Comparison of ENCODE assay signal across 7 cellular contexts in genomic region chr12:89245090-89245489, GRCh38.
DNase-seq lines count a peak whose midpoint lies in the region; ATAC-seq lines count a peak whose summit lies in the region.

No MANE protein-coding gene starts in this region.

- ATAC-seq in HG03095 (IDR thresholded peaks at IDR 0.05; ENCODE audit: unreplicated experiment) = no peak

- no peaks in the 10 kb centered on the region for H3K27me3 Mint-ChIP-seq in T-helper 1 cell treated with Interleukin-12 subunit alpha and Interleukin-12 subunit beta and Interleukin-4 antibody, amounts not matched to agents 30 μg/mL and 1 μg/mL, for 36 hours (ENCODE audit: low read depth)

- H3K36me3 Mint-ChIP-seq in T-helper 1 cell treated with Interleukin-12 subunit alpha and Interleukin-12 subunit beta and Interleukin-4 antibody, amounts not matched to agents 30 μg/mL and 1 μg/mL, for 36 hours (ENCODE audit: low read depth) = peaks cover 22% of the 10 kb centered on the region

- peak; percentile 93 for DNase-seq in HCEC 1CT
- peak; percentile 23 for DNase-seq in effector CD4-positive, alpha-beta T cell
- DNase-seq in renal cortical epithelial cell (ENCODE audit: low read depth) = peak; percentile 31
- no peak for DNase-seq in NCI-H187 (lab: John Stamatoyannopoulos, UW)
- no peak for DNase-seq in ecto neural progenitor cell (ENCODE audit: low spot score)

- peak overlapping the region; percentile 55 for H3K4me3 Mint-ChIP-seq in T-helper 1 cell treated with Interleukin-12 subunit alpha and Interleukin-12 subunit beta and Interleukin-4 antibody, amounts not matched to agents 30 μg/mL and 1 μg/mL, for 36 hours

- peak overlapping the region; percentile 87 for H3K27ac Mint-ChIP-seq in T-helper 1 cell treated with Interleukin-12 subunit alpha and Interleukin-12 subunit beta and Interleukin-4 antibody, amounts not matched to agents 30 μg/mL and 1 μg/mL, for 36 hours

- peaks cover 21% of the 10 kb centered on the region for H3K9me3 Mint-ChIP-seq in T-helper 1 cell treated with Interleukin-12 subunit alpha and Interleukin-12 subunit beta and Interleukin-4 antibody, amounts not matched to agents 30 μg/mL and 1 μg/mL, for 36 hours

- peaks cover 52% of the 10 kb centered on the region for H3K4me1 Mint-ChIP-seq in T-helper 1 cell treated with Interleukin-12 subunit alpha and Interleukin-12 subunit beta and Interleukin-4 antibody, amounts not matched to agents 30 μg/mL and 1 μg/mL, for 36 hours (ENCODE audit: low read depth)

Comparison
In these comparisons a context has a peak if more than half of its experiments do, and no peak if none do; other contexts are left out.
1. DNase-seq: peak in HCEC 1CT (single experiment), effector CD4-positive, alpha-beta T cell (single experiment) and renal cortical epithelial cell (single experiment); none in NCI-H187 (0 of 2) and ecto neural progenitor cell (single experiment).